Comparison of ENCODE assay signal across 32 cellular contexts in the genomic region with DNA sequence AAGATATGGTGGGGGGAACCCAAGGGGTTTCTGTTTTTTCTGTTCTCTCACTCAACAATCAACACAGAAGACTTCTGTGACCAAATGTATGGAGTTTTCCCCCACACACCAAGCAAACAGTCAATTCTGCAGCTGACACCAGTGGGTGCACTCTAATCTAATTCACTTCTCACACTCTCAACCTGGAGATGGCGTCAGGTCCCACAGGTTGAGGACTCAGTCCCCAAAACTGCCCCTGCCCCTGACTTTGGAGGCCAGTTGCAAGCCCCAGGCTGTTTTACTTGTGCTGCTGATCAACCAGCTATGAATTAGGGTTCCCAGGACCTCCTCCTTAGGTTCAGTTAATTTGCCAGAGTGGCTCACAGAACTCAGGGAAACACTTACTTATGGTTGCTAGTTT. TPM values are rescaled to one million over a fixed set of nuclear protein-coding genes. Genes with fewer than 3 reads are reported as not detected.
"Had no signal": no experiment of that assay in that cellular context is flagged by ENCODE, and none has a peak within 500 bp of the region (broad histone marks: within the 10 kb centered on the region; RNA-seq: fewer than 3 reads in every experiment).

No MANE protein-coding gene starts in this region.

- H3K36me3 ChIP-seq: MG63, WERI-Rb-1 had no signal

- H3K9me3 ChIP-seq: MG63 had no signal

- ATAC-seq: activated CD8-positive, alpha-beta T cell treated with anti-CD3 and anti-CD28 coated beads, Interleukin-2, amount 10 ng/mL, durations not matched to agents 7 days and 5 days; activated naive CD8-positive, alpha-beta T cell treated with anti-CD3 and anti-CD28 coated beads, Interleukin-2, amount 50 U/mL, for 24 hours had no signal

- DNase-seq: activated CD4-positive, alpha-beta T cell treated with anti-CD3 and anti-CD28 coated beads for 1 hour; activated CD4-positive, alpha-beta T cell treated with anti-CD3 and anti-CD28 coated beads for 48 hours; activated CD4-positive, alpha-beta T cell treated with anti-CD3 and anti-CD28 coated beads, Interleukin-2, amount 50 U/mL, for 4 hours; activated CD4-positive, CD25-positive, alpha-beta regulatory T cell; activated CD8-positive, alpha-beta T cell treated with anti-CD3 and anti-CD28 coated beads, Interleukin-2, amount 10 ng/mL, durations not matched to agents 7 days and 5 days; activated naive CD4-positive, alpha-beta T cell treated with anti-CD3 and anti-CD28 coated beads, Interleukin-2, amount 10 ng/mL, durations not matched to agents 7 days and 5 days; activated naive CD8-positive, alpha-beta T cell treated with anti-CD3 and anti-CD28 coated beads, Interleukin-2, amount 50 U/mL, for 24 hours; activated T-cell treated with anti-CD3 and anti-CD28 coated beads, Interleukin-2, amount 50 U/mL, for 24 hours; anterior cingulate cortex; caudate nucleus; cerebellar nuclear complex; Kasumi-1; MG63; NCI-H1048; NCI-H1105 treated with DMSO at 0.1 percent for 48 hours; NCI-H1436; NCI-H1694; NCI-H1930; NCI-H2081 treated with DMSO at 0.1 percent for 48 hours; NCI-H345; NCI-H524 treated with DMSO at 0.1 percent for 48 hours; NK-92 treated with Interleukin-12 subunit alpha and Interleukin-12 subunit beta, amount 100 ng/mL, for 24 hours; OCI-M1; Right ventricle myocardium superior; T1000; WERI-Rb-1 had no signal

- H3K27me3 ChIP-seq: MG63 had no signal

- H3K27ac ChIP-seq: SK-N-MC, WERI-Rb-1 had no signal

- H3K4me3 ChIP-seq: MG63, SK-N-MC had no signal

RNA-seq across cellular contexts. Expression of a gene that starts 6.2 kb away (rescaled TPM):
- total RNA-seq: bronchial epithelial cell, Right ventricle myocardium superior had no signal

RNA-seq across cellular contexts. Expression of a gene that starts 57.5 kb away (rescaled TPM):
- total RNA-seq: activated CD8-positive, alpha-beta T cell treated with anti-CD3 and anti-CD28 coated beads, Interleukin-2, amount 10 ng/mL, durations not matched to agents 7 days and 5 days; activated T-helper 2 cell treated with anti-CD3 and anti-CD28 coated beads, Interferon-gamma antibody, Interleukin-2, Interleukin-4, amounts not matched to agents 10 μg/mL and 5 μg/mL and 100 μg/mL, durations not matched to agents 14 hours and 24 hours and 36 hours; bronchial epithelial cell; NCI-H460; T-helper 1 cell treated with Interleukin-12 subunit alpha and Interleukin-12 subunit beta and Interleukin-4 antibody, amounts not matched to agents 30 ng/mL and 1 ng/mL, for 36 hours; T-helper 2 cell treated with Interferon-gamma antibody and Interleukin-4, amounts not matched to agents 100 ng/mL and 5 ng/mL, for 36 hours had no signal
